Comparison of ENCODE assay signal across 15 cellular contexts in genomic region chr11:41522391-41522790, GRCh38.
"Had no signal": no experiment of that assay in that cellular context is flagged by ENCODE, and none has a peak within 500 bp of the region (broad histone marks: within the 10 kb centered on the region; RNA-seq: fewer than 3 reads in every experiment).

No MANE protein-coding gene starts in this region.

- H3K9me3 Mint-ChIP-seq: memory B cell, nephron progenitor cell had no signal

- H3K4me1 ChIP-seq: colonic mucosa, sigmoid colon had no signal

- H3K27ac Mint-ChIP-seq: activated CD4-positive, alpha-beta memory T cell treated with anti-CD3 and anti-CD28 coated beads for 36 hours; activated naive CD8-positive, alpha-beta T cell treated with anti-CD3 and anti-CD28 coated beads, Interleukin-2, amount 10 ng/mL, durations not matched to agents 7 days and 5 days; memory B cell; nephron progenitor cell had no signal

- H3K27me3 Mint-ChIP-seq: activated CD4-positive, alpha-beta memory T cell treated with anti-CD3 and anti-CD28 coated beads for 36 hours; activated naive CD8-positive, alpha-beta T cell treated with anti-CD3 and anti-CD28 coated beads, Interleukin-2, amount 10 ng/mL, durations not matched to agents 7 days and 5 days; memory B cell had no signal

- H3K27me3 ChIP-seq: colonic mucosa, sigmoid colon had no signal

- H3K4me3 ChIP-seq: colonic mucosa, sigmoid colon had no signal

- ATAC-seq: left colon had no signal

- H3K4me3 Mint-ChIP-seq: activated CD4-positive, alpha-beta memory T cell treated with anti-CD3 and anti-CD28 coated beads for 36 hours; activated naive CD8-positive, alpha-beta T cell treated with anti-CD3 and anti-CD28 coated beads, Interleukin-2, amount 10 ng/mL, durations not matched to agents 7 days and 5 days; memory B cell; nephron progenitor cell had no signal

- DNase-seq: activated CD4-positive, alpha-beta memory T cell treated with anti-CD3 and anti-CD28 coated beads for 36 hours; activated CD4-positive, alpha-beta T cell treated with anti-CD3 and anti-CD28 coated beads for 1 hour; activated naive CD8-positive, alpha-beta T cell treated with anti-CD3 and anti-CD28 coated beads, Interleukin-2, amount 10 ng/mL, durations not matched to agents 7 days and 5 days; activated T-cell treated with anti-CD3 and anti-CD28 coated beads, Interleukin-2, amount 50 U/mL, for 48 hours; anterior cingulate cortex; caudate nucleus; colonic mucosa; effector CD4-positive, alpha-beta T cell; hippocampal formation; left colon; nephron progenitor cell; sigmoid colon; stimulated activated CD4-positive, alpha-beta T cell treated with anti-CD3 and anti-CD28 coated beads, Interleukin-12 subunit alpha, Interleukin-12 subunit beta, amount 100 ng/mL, for 4 hours; stimulated activated naive CD4-positive, alpha-beta T cell treated with Interleukin-2 at 50 U/mL for 16 hours had no signal

- H3K9me3 ChIP-seq: colonic mucosa, sigmoid colon had no signal

- H3K36me3 Mint-ChIP-seq: activated CD4-positive, alpha-beta memory T cell treated with anti-CD3 and anti-CD28 coated beads for 36 hours; activated naive CD8-positive, alpha-beta T cell treated with anti-CD3 and anti-CD28 coated beads, Interleukin-2, amount 10 ng/mL, durations not matched to agents 7 days and 5 days; memory B cell had no signal

- H3K36me3 ChIP-seq: colonic mucosa, sigmoid colon had no signal

- H3K27ac ChIP-seq: colonic mucosa, sigmoid colon had no signal

- H3K4me1 Mint-ChIP-seq: activated naive CD8-positive, alpha-beta T cell treated with anti-CD3 and anti-CD28 coated beads, Interleukin-2, amount 10 ng/mL, durations not matched to agents 7 days and 5 days; memory B cell had no signal
